Comparison of ENCODE assay signal across 1 cellular context in genomic region chr1:93016171-93016570, GRCh38.
TF ChIP-seq lines count a peak whose summit lies in the region.

No MANE protein-coding gene starts in this region.

TF ChIP-seq in K562, 482 proteins besides CTCF, POLR2A, EP300 and RAD21 (continued from another document):
- no peak for TF ChIP-seq ZNF592 (IDR thresholded peaks at IDR 0.05)
- TF ChIP-seq ZNF764 (CRISPR knock-in tag; IDR thresholded peaks at IDR 0.05; ENCODE audit: low read depth): no peak
- TF ChIP-seq ZNF277 (CRISPR knock-in tag; IDR thresholded peaks at IDR 0.05; ENCODE audit: borderline replicate concordance): no peak
- TF ChIP-seq CHCHD3 (CRISPR knock-in tag; IDR thresholded peaks at IDR 0.05): no peak
- TF ChIP-seq ATF3 (IDR thresholded peaks at IDR 0.05): peak; percentile 23; the same call in 1 of the 2 replicates
- no peak for TF ChIP-seq ATF3 (CRISPR knock-in tag; conservative IDR thresholded peaks at IDR 0.05)
- TF ChIP-seq HSF4 (CRISPR knock-in tag; IDR thresholded peaks at IDR 0.05; ENCODE audit: borderline replicate concordance): no peak
- TF ChIP-seq PPARD (CRISPR knock-in tag; IDR thresholded peaks at IDR 0.05): no peak
- TF ChIP-seq CTBP1 (IDR thresholded peaks at IDR 0.05; ENCODE audit: borderline replicate concordance): peak; percentile 14; the same call in 1 of the 2 replicates
- TF ChIP-seq PKNOX1 (IDR thresholded peaks at IDR 0.05): no peak
- no peak for TF ChIP-seq NR2C1 (IDR thresholded peaks at IDR 0.05)
- 0 out of 2 replicates have a peak, but pooled peaks have one; percentile 11 for TF ChIP-seq NR2C1 (tag; IDR thresholded peaks at IDR 0.05)
- TF ChIP-seq ZSCAN29 (IDR thresholded peaks at IDR 0.05): no peak
- TF ChIP-seq ARNT (IDR thresholded peaks at IDR 0.05): no peak
- no peak for TF ChIP-seq SMARCB1 (IDR thresholded peaks at IDR 0.05; ENCODE audit: insufficient read length, low read depth)
- TF ChIP-seq ZNF740 (CRISPR knock-in tag; IDR thresholded peaks at IDR 0.05): no peak
- no peak for TF ChIP-seq ZNF740 (tag; IDR thresholded peaks at IDR 0.05)
TF ChIP-seq in K562: peak in this region for 5.
